8 cellular contexts compared by ENCODE assay signal in genomic region chr18:32301976-32302743, GRCh38.
A peak's percentile ranks its signal among the peaks of the same experiment; 100 is the strongest.
DNase-seq lines count a peak whose midpoint lies in the region; ATAC-seq, FAIRE-seq and TF ChIP-seq lines count a peak whose summit lies in the region.
"Had no signal": no experiment of that assay in that cellular context is flagged by ENCODE, and none has a peak within 500 bp of the region (broad histone marks: within the 10 kb centered on the region; RNA-seq: fewer than 3 reads in every experiment).

No MANE protein-coding gene starts in this region.

- H3K4me3 Mint-ChIP-seq in activated CD4-positive, alpha-beta T cell treated with anti-CD3 and anti-CD28 coated beads, Interleukin-2, amount 10 ng/mL, durations not matched to agents 7 days and 5 days = no peak overlapping the region
- H3K4me3 Mint-ChIP-seq: memory B cell had no signal

- no peaks in the 10 kb centered on the region for H3K27me3 Mint-ChIP-seq in activated CD4-positive, alpha-beta T cell treated with anti-CD3 and anti-CD28 coated beads, Interleukin-2, amount 10 ng/mL, durations not matched to agents 7 days and 5 days

- FAIRE-seq in pancreas (lab: Jason Lieb, UNC) = peak; percentile 17

- H3K9me3 ChIP-seq in pancreas (no peaks in the 10 kb centered on the region), colonic mucosa (no peaks in the 10 kb centered on the region)

- no peaks in the 10 kb centered on the region for H3K36me3 Mint-ChIP-seq in activated CD4-positive, alpha-beta T cell treated with anti-CD3 and anti-CD28 coated beads, Interleukin-2, amount 10 ng/mL, durations not matched to agents 7 days and 5 days (ENCODE audit: low read depth)
- H3K36me3 Mint-ChIP-seq: memory B cell had no signal

- H3K27ac ChIP-seq in pancreas = peak overlapping the region in 2 of 4 donors; percentile 13 to 42
- no peak overlapping the region for H3K27ac ChIP-seq in colonic mucosa

- CTCF ChIA-PET in activated CD4-positive, alpha-beta T cell treated with anti-CD3 and anti-CD28 coated beads, Interleukin-2, amount 10 ng/mL, durations not matched to agents 7 days and 5 days (lab: Charles Lee) = no interaction called here

- ATAC-seq in GM19467 (IDR thresholded peaks at IDR 0.05; ENCODE audit: unreplicated experiment) (peak; percentile 68), HG03108 (IDR thresholded peaks at IDR 0.05; ENCODE audit: unreplicated experiment) (peak; percentile 83), pancreas (peak; percentile 59 to 92 (median 86))

- H3K27me3 ChIP-seq in pancreas (no peaks in the 10 kb centered on the region), colonic mucosa (no peaks in the 10 kb centered on the region)

- H3K4me1 Mint-ChIP-seq in activated CD4-positive, alpha-beta T cell treated with anti-CD3 and anti-CD28 coated beads, Interleukin-2, amount 10 ng/mL, durations not matched to agents 7 days and 5 days = peaks cover 5% of the 10 kb centered on the region
- H3K4me1 Mint-ChIP-seq: memory B cell had no signal

- H3K36me3 ChIP-seq in pancreas = no peaks in the 10 kb centered on the region
- H3K36me3 ChIP-seq in colonic mucosa = no peaks in the 10 kb centered on the region

- TF ChIP-seq CTCF in pancreas (IDR thresholded peaks at IDR 0.05) = no peak
- no peak for TF ChIP-seq CTCF in colonic mucosa (IDR thresholded peaks at IDR 0.05)

- POLR2A ChIA-PET in activated CD4-positive, alpha-beta T cell treated with anti-CD3 and anti-CD28 coated beads, Interleukin-2, amount 10 ng/mL, durations not matched to agents 7 days and 5 days (lab: Charles Lee) = no interaction called here

- no peak overlapping the region for H3K27ac Mint-ChIP-seq in activated CD4-positive, alpha-beta T cell treated with anti-CD3 and anti-CD28 coated beads, Interleukin-2, amount 10 ng/mL, durations not matched to agents 7 days and 5 days
- H3K27ac Mint-ChIP-seq: memory B cell had no signal

- no peak overlapping the region for H3K4me3 ChIP-seq in pancreas
- H3K4me3 ChIP-seq in colonic mucosa = no peak overlapping the region

- 50 to 59% methylated on average over 2 of the region's 2 CpGs for WGBS in pancreas, 2 donors

- no peaks in the 10 kb centered on the region for H3K9me3 Mint-ChIP-seq in activated CD4-positive, alpha-beta T cell treated with anti-CD3 and anti-CD28 coated beads, Interleukin-2, amount 10 ng/mL, durations not matched to agents 7 days and 5 days

- DNase-seq in astrocyte of the hippocampus (ENCODE audit: low read depth, low spot score) (peak; percentile 78), pancreas (no peak), colonic mucosa (no peak), NCI-H524 treated with DMSO at 0.1 percent for 48 hours (lab: John Stamatoyannopoulos, UW) (no peak)
- no peak for DNase-seq in activated CD4-positive, alpha-beta T cell treated with anti-CD3 and anti-CD28 coated beads, Interleukin-2, amount 10 ng/mL, durations not matched to agents 7 days and 5 days

- H3K4me1 ChIP-seq in pancreas (peaks cover 4 to 12% (median 10%) of the 10 kb centered on the region in 3 donors), colonic mucosa (peaks cover 4% of the 10 kb centered on the region)

- intact Hi-C loops in pancreas (cut with DNase I) = loop anchor here in 1 of 3 donors (10.0 kb wide), 1 partner anchor 63 kb away; no protein-coding TSS in a partner anchor
- intact Hi-C loops in colonic mucosa (cut with DNase I) = no loop called here

- no peak overlapping the region for H3K9ac ChIP-seq in colonic mucosa (ENCODE audit: low read depth in 2 of 2, low read length in 2 of 2)
